8 cellular contexts compared by ENCODE assay signal in the genomic region with DNA sequence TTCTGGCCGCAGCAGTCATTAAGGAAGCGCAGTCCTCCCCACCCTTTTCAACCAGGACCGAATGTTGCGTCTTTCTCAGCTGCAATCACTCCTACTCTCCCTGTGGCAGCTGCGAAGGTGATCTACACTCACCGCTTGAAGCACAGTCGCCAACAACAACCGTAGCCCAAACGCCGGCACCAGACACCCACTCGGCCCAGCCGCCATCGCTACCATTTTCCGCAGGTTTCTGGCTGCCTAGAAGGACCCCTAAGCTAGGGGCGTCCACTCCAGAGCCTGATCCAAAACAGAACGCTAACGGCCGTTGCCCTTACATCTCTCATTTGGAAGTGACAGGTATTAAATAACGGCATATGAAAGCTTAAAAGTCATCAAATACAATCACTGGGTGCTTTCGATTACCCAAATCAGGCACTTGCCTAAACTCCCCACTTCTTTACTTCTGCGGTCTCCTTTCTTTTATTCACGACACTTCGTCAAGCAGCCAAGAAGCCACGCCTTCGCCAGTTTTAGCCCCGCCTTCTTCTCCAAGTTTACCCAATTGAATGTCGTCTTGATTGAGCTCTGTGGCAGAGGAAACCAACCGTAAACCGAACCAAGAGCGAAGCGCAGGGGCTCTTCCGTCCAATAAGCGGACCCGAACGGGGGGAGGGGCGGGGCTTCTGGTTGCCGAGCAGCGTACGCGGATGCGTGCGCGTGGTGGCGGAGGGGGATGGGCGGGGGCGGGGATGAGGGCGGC. TPM values are rescaled to one million over a fixed set of nuclear protein-coding genes. Genes with fewer than 3 reads are reported as not detected.
A peak's percentile ranks its signal among the peaks of the same experiment; 100 is the strongest.
DNase-seq lines count a peak whose midpoint lies in the region; ATAC-seq and TF ChIP-seq lines count a peak whose summit lies in the region.

TSS of gene SELENOF (minus strand) at position 231 of the 739 bp plus-strand sequence. CDS start at position 216, 15 bp downstream.

- H3K27ac ChIP-seq in HUES48 (ENCODE audit: low read depth, low read length), result peak within 1 kb of the TSS; percentile 97
- peak within 1 kb of the TSS; percentile 99 for H3K27ac ChIP-seq in endodermal cell (ENCODE audit: low read depth, low read length)
- H3K27ac ChIP-seq in mesenchymal stem cell (ENCODE audit: low read length, poor library complexity, severe bottlenecking), result peak within 1 kb of the TSS; percentile 83

- peak within 1 kb of the TSS; percentile 90 for H3K9ac ChIP-seq in HUES48 (ENCODE audit: low read depth, low read length)
- H3K9ac ChIP-seq in NT2/D1 (ENCODE audit: insufficient read length, low read depth), result peak within 1 kb of the TSS; percentile 99
- H3K9ac ChIP-seq in endodermal cell (ENCODE audit: extremely low read depth, low read length, poor library complexity, severe bottlenecking), result peak within 1 kb of the TSS; percentile 94
- H3K9ac ChIP-seq in mesenchymal stem cell (ENCODE audit: low read length), result peak within 1 kb of the TSS; percentile 99

- H3K9me3 Mint-ChIP-seq in Calu3 (ENCODE audit: low read depth, unreplicated experiment) (no peaks in the 10 kb centered on the region), endodermal cell (no peaks in the 10 kb centered on the region)
- H3K9me3 Mint-ChIP-seq in activated CD8-positive, alpha-beta memory T cell treated with anti-CD3 and anti-CD28 coated beads, Interleukin-2, amount 10 ng/mL, durations not matched to agents 7 days and 5 days (ENCODE audit: low read depth), result no peaks in the 10 kb centered on the region

- H3K9me3 ChIP-seq in HUES48 (ENCODE audit: control insufficient read depth, insufficient read depth, low read length) (no peaks in the 10 kb centered on the region), NT2/D1 (ENCODE audit: insufficient read depth, low read length) (no peaks in the 10 kb centered on the region), endodermal cell (ENCODE audit: control insufficient read depth, low read length) (peaks cover 7% of the 10 kb centered on the region), mesenchymal stem cell (ENCODE audit: control insufficient read depth, low read length) (no peaks in the 10 kb centered on the region)

- BruUV-seq in Calu3 (replicated peaks; lab: Mats Ljungman, UMichigan), result no TSS peak

- ATAC-seq in GM21423 (IDR thresholded peaks at IDR 0.05; ENCODE audit: unreplicated experiment), result peak; percentile 80
- ATAC-seq in activated CD8-positive, alpha-beta memory T cell treated with anti-CD3 and anti-CD28 coated beads, Interleukin-2, amount 10 ng/mL, durations not matched to agents 7 days and 5 days, result peak; percentile 91

- peak; percentile 99 for DNase-seq in Calu3
- peak; percentile 100 for DNase-seq in NT2/D1 (ENCODE audit: low read depth, low spot score)
- DNase-seq in activated CD8-positive, alpha-beta memory T cell treated with anti-CD3 and anti-CD28 coated beads, Interleukin-2, amount 10 ng/mL, durations not matched to agents 7 days and 5 days, result peak; percentile 99
- DNase-seq in endodermal cell, result peak; percentile 99
- peak; percentile 100 for DNase-seq in mesenchymal stem cell
- DNase-seq in stimulated activated CD8-positive, alpha-beta memory T cell treated with anti-CD3 and anti-CD28 coated beads, Interleukin-12 subunit alpha, Interleukin-12 subunit beta, amount 100 ng/mL, for 4 hours (ENCODE audit: low read depth), result peak; percentile 96

- H3K4me1 ChIP-seq in HUES48 (ENCODE audit: control insufficient read depth, insufficient read depth, low read length), result peaks cover 13% of the 10 kb centered on the region; the same call in 1 of the 2 replicates
- no peaks in the 10 kb centered on the region for H3K4me1 ChIP-seq in NT2/D1 (ENCODE audit: insufficient read depth, insufficient read length)
- peaks cover 2% of the 10 kb centered on the region for H3K4me1 ChIP-seq in endodermal cell (ENCODE audit: control insufficient read depth, insufficient read depth, low read length)
- peaks cover 5% of the 10 kb centered on the region for H3K4me1 ChIP-seq in mesenchymal stem cell (ENCODE audit: control insufficient read depth, insufficient read depth, low read depth, low read length)

- H4K8ac ChIP-seq in mesenchymal stem cell (ENCODE audit: low read length), result peak within 1 kb of the TSS; percentile 94

- H3K4ac ChIP-seq in mesenchymal stem cell (ENCODE audit: low read depth in 1 of 2, low read length in 2 of 2), result peak within 1 kb of the TSS; percentile 73 to 91

- H3K4me3 Mint-ChIP-seq in Calu3 (ENCODE audit: low read depth, unreplicated experiment), result no peak within 1 kb of the TSS
- no peak within 1 kb of the TSS for H3K4me3 Mint-ChIP-seq in activated CD8-positive, alpha-beta memory T cell treated with anti-CD3 and anti-CD28 coated beads, Interleukin-2, amount 10 ng/mL, durations not matched to agents 7 days and 5 days
- H3K4me3 Mint-ChIP-seq in endodermal cell, result no peak within 1 kb of the TSS

- H3K4me1 Mint-ChIP-seq in Calu3 (ENCODE audit: low read depth, unreplicated experiment) (peaks cover 36% of the 10 kb centered on the region), endodermal cell (peaks cover 20% of the 10 kb centered on the region)
- peaks cover 42% of the 10 kb centered on the region for H3K4me1 Mint-ChIP-seq in activated CD8-positive, alpha-beta memory T cell treated with anti-CD3 and anti-CD28 coated beads, Interleukin-2, amount 10 ng/mL, durations not matched to agents 7 days and 5 days

- H3K79me1 ChIP-seq in mesenchymal stem cell (replicated peaks; ENCODE audit: low read length, poor library complexity, severe bottlenecking), result peaks cover 3% of the 10 kb centered on the region

- peak within 1 kb of the TSS; percentile 81 for H2AFZ ChIP-seq in mesenchymal stem cell (ENCODE audit: low read depth, low read length)

- H3K36me3 Mint-ChIP-seq in Calu3 (ENCODE audit: insufficient read depth, unreplicated experiment), result peaks cover 23% of the 10 kb centered on the region
- H3K36me3 Mint-ChIP-seq in activated CD8-positive, alpha-beta memory T cell treated with anti-CD3 and anti-CD28 coated beads, Interleukin-2, amount 10 ng/mL, durations not matched to agents 7 days and 5 days, result peaks cover 24% of the 10 kb centered on the region
- peaks cover 25% of the 10 kb centered on the region for H3K36me3 Mint-ChIP-seq in endodermal cell (ENCODE audit: low read depth)

- H2BK12ac ChIP-seq in mesenchymal stem cell (ENCODE audit: low read length in 2 of 2), result no peak within 1 kb of the TSS

- no peaks in the 10 kb centered on the region for H3K27me3 Mint-ChIP-seq in Calu3 (ENCODE audit: unreplicated experiment)
- no peaks in the 10 kb centered on the region for H3K27me3 Mint-ChIP-seq in activated CD8-positive, alpha-beta memory T cell treated with anti-CD3 and anti-CD28 coated beads, Interleukin-2, amount 10 ng/mL, durations not matched to agents 7 days and 5 days
- no peaks in the 10 kb centered on the region for H3K27me3 Mint-ChIP-seq in endodermal cell (ENCODE audit: insufficient read depth)

- H3K23ac ChIP-seq in mesenchymal stem cell (ENCODE audit: low read length in 2 of 2), result peak within 1 kb of the TSS in 1 of 2 experiments; percentile 99

- intact Hi-C loops in Calu3 (cut with micrococcal nuclease; ENCODE audit: unreplicated experiment), result loop anchor here (10.0 kb wide), 1 partner anchor 139 kb away; no protein-coding TSS in a partner anchor

- peak within 1 kb of the TSS; percentile 92 for H2BK5ac ChIP-seq in mesenchymal stem cell (ENCODE audit: low read depth, low read length, poor library complexity, severe bottlenecking)

- peak within 1 kb of the TSS; percentile 85 for H4K91ac ChIP-seq in mesenchymal stem cell (ENCODE audit: low read length)

- 0 to 1% methylated on average over 15 to 39 of the region's 47 CpGs for WGBS in endodermal cell (ENCODE audit: insufficient coverage in 1 of 2, insufficient read length in 1 of 2), 2 experiments
- under 1% methylated on average over 45 of the region's 47 CpGs for WGBS in mesenchymal stem cell

- no peaks in the 10 kb centered on the region for H3K27me3 ChIP-seq in HUES48 (ENCODE audit: control insufficient read depth, insufficient read depth, low read length)
- no peaks in the 10 kb centered on the region for H3K27me3 ChIP-seq in NT2/D1 (ENCODE audit: insufficient read depth, insufficient read length)
- no peaks in the 10 kb centered on the region for H3K27me3 ChIP-seq in endodermal cell (ENCODE audit: control insufficient read depth, insufficient read depth, low read length, poor library complexity, severe bottlenecking)
- H3K27me3 ChIP-seq in mesenchymal stem cell (ENCODE audit: control insufficient read depth in 1 of 2, insufficient read depth in 1 of 2, low read length in 2 of 2), result no peaks in the 10 kb centered on the region

- H2BK120ac ChIP-seq in mesenchymal stem cell (ENCODE audit: low read depth, low read length), result peak within 1 kb of the TSS; percentile 82

- H2AK5ac ChIP-seq in mesenchymal stem cell (ENCODE audit: low read length, severe bottlenecking), result peak within 1 kb of the TSS; percentile 13

- peak within 1 kb of the TSS; percentile 99 for H2BK15ac ChIP-seq in mesenchymal stem cell (ENCODE audit: low read depth, poor library complexity, severe bottlenecking)

- CTCF ChIA-PET in Calu3 (lab: Charles Lee), result interaction anchor here (0.6 to 1.6 kb wide), 12 partner anchors 13 to 1058 kb away, joined by 3 to 15 read pairs (median 5); no protein-coding TSS in a partner anchor
- CTCF ChIA-PET in activated CD8-positive, alpha-beta memory T cell treated with anti-CD3 and anti-CD28 coated beads, Interleukin-2, amount 10 ng/mL, durations not matched to agents 7 days and 5 days (lab: Charles Lee), result interaction anchor here (0.8 to 3.2 kb wide), 8 partner anchors 12 to 412 kb away, joined by 3 to 24 read pairs (median 4); partner anchors contain the start of gene SH3GLB1

- H3K14ac ChIP-seq in mesenchymal stem cell (ENCODE audit: low read length in 2 of 2), result peak within 1 kb of the TSS; percentile 62 to 95

- peak within 1 kb of the TSS; percentile 97 for H3K4me3 ChIP-seq in HUES48 (ENCODE audit: low read depth, low read length)
- peak within 1 kb of the TSS; percentile 93 for H3K4me3 ChIP-seq in NT2/D1 (ENCODE audit: insufficient read length, low read depth)
- peak within 1 kb of the TSS; percentile 97 for H3K4me3 ChIP-seq in endodermal cell (ENCODE audit: low read length)
- H3K4me3 ChIP-seq in mesenchymal stem cell (ENCODE audit: insufficient read depth in 1 of 2, low read depth in 1 of 2, low read length in 2 of 2), result peak within 1 kb of the TSS; percentile 86 to 99

- peak within 1 kb of the TSS; percentile 90 to 97 for H3K18ac ChIP-seq in mesenchymal stem cell (ENCODE audit: low read depth in 1 of 2, low read length in 2 of 2)

- H3K36me3 ChIP-seq in HUES48 (ENCODE audit: control insufficient read depth, insufficient read depth, low read length), result peaks cover 14% of the 10 kb centered on the region; the same call in 1 of the 2 replicates
- H3K36me3 ChIP-seq in NT2/D1 (ENCODE audit: insufficient read depth, insufficient read length, low read length), result peaks cover 27% of the 10 kb centered on the region
- peaks cover 20% of the 10 kb centered on the region for H3K36me3 ChIP-seq in endodermal cell (ENCODE audit: control insufficient read depth, insufficient read depth, low read length)
- H3K36me3 ChIP-seq in mesenchymal stem cell (ENCODE audit: control insufficient read depth in 1 of 2, insufficient read depth in 2 of 2, low read depth in 1 of 2, low read length in 2 of 2), result peaks cover 3 to 12% of the 10 kb centered on the region in 2 experiments

- no peak for TF ChIP-seq CTCF in Calu3 (IDR thresholded peaks at IDR 0.05; ENCODE audit: unreplicated experiment)
- no peak for TF ChIP-seq CTCF in endodermal cell (conservative IDR thresholded peaks at IDR 0.05)

- H3K4me2 ChIP-seq in mesenchymal stem cell (ENCODE audit: low read length, poor library complexity, severe bottlenecking), result peak within 1 kb of the TSS; percentile 91

- no peak within 1 kb of the TSS for H3K27ac Mint-ChIP-seq in Calu3 (ENCODE audit: unreplicated experiment)
- H3K27ac Mint-ChIP-seq in activated CD8-positive, alpha-beta memory T cell treated with anti-CD3 and anti-CD28 coated beads, Interleukin-2, amount 10 ng/mL, durations not matched to agents 7 days and 5 days, result no peak within 1 kb of the TSS
- no peak within 1 kb of the TSS for H3K27ac Mint-ChIP-seq in endodermal cell

RNA-seq across cellular contexts. Expression of gene SELENOF, which starts in this region (rescaled TPM):
- total RNA-seq in Calu3 (2022) (296 and 302 TPM in 2 replicates), endodermal cell (100 to 1,000 TPM; 140 to 166 TPM)
- 100 to 1,000 TPM; 128 to 162 TPM for total RNA-seq in activated CD8-positive, alpha-beta memory T cell treated with anti-CD3 and anti-CD28 coated beads, Interleukin-2, amount 10 ng/mL, durations not matched to agents 7 days and 5 days
- polyA plus RNA-seq in endodermal cell (2013, experiment 1 of 2), result 115 TPM
- 117 TPM for polyA plus RNA-seq in endodermal cell (2013, experiment 2 of 2)
- polyA plus RNA-seq in mesenchymal stem cell (2013, experiment 1 of 2), result 196 TPM
- polyA plus RNA-seq in mesenchymal stem cell (2013, experiment 2 of 2), result 205 TPM

Comparison
In these comparisons a context has a peak if more than half of its experiments do, and no peak if none do; other contexts are left out.
1. Peak in every context shown above with its lines: DNase-seq, ATAC-seq, H3K4me3 ChIP-seq and H3K27ac ChIP-seq.